In genomic region chr6:170287371-170287876, GRCh38 we compare ENCODE assay signal across 13 cellular contexts. TPM values are rescaled to one million over a fixed set of nuclear protein-coding genes. Genes with fewer than 3 reads are reported as not detected.
DNase-seq lines count a peak whose midpoint lies in the region; ATAC-seq and TF ChIP-seq lines count a peak whose summit lies in the region.
"Had no signal": no experiment of that assay in that cellular context is flagged by ENCODE, and none has a peak within 500 bp of the region (broad histone marks: within the 10 kb centered on the region; RNA-seq: fewer than 3 reads in every experiment).

No MANE protein-coding gene starts in this region.

- TF ChIP-seq EP300 in upper lobe of left lung (IDR thresholded peaks at IDR 0.05): no peak

- H3K36me3 ChIP-seq in upper lobe of left lung: peaks cover 0 to 30% (median 9%) of the 10 kb centered on the region in 4 donors

- peaks cover 34 to 71% (median 56%) of the 10 kb centered on the region in 4 donors for H3K4me1 ChIP-seq in upper lobe of left lung

- DNase-seq in activated T-cell treated with anti-CD3 and anti-CD28 coated beads, Interleukin-2, amount 50 U/mL, for 24 hours: peak; percentile 28
- DNase-seq in activated T-cell treated with anti-CD3 and anti-CD28 coated beads, Interleukin-2, amount 50 U/mL, for 72 hours: no peak
- no peak for DNase-seq in Right ventricle myocardium superior
- peak in 1 of 10 donors; percentile 35 for DNase-seq in naive thymus-derived CD8-positive, alpha-beta T cell
- no peak for DNase-seq in upper lobe of left lung
- no peak for DNase-seq in medulla oblongata (ENCODE audit: extremely low spot score)
- no peak for DNase-seq in G401 (ENCODE audit: low spot score)
- no peak for DNase-seq in ecto neural progenitor cell (ENCODE audit: low spot score)
- DNase-seq: activated T-cell treated with anti-CD3 and anti-CD28 coated beads for 4 hours; amniotic stem cell; effector memory CD8-positive, alpha-beta T cell had no signal

- no peaks in the 10 kb centered on the region for H3K9me3 Mint-ChIP-seq in activated T-cell treated with anti-CD3 and anti-CD28 coated beads, Interleukin-2, amount 50 U/mL, for 24 hours
- H3K9me3 Mint-ChIP-seq in activated T-cell treated with anti-CD3 and anti-CD28 coated beads, Interleukin-2, amount 50 U/mL, for 72 hours: no peaks in the 10 kb centered on the region
- no peaks in the 10 kb centered on the region for H3K9me3 Mint-ChIP-seq in naive thymus-derived CD8-positive, alpha-beta T cell
- H3K9me3 Mint-ChIP-seq: effector memory CD8-positive, alpha-beta T cell; memory B cell had no signal

- ATAC-seq in activated T-cell treated with anti-CD3 and anti-CD28 coated beads, Interleukin-2, amount 50 U/mL, for 72 hours (replicated peaks in 1 of 2): no peak
- ATAC-seq in Right ventricle myocardium superior (ENCODE audit: poor library complexity) (peak; percentile 2), upper lobe of left lung (ENCODE audit: low FRiP score in 2 of 2) (no peak)
- ATAC-seq in naive thymus-derived CD8-positive, alpha-beta T cell: no peak
- ATAC-seq: effector memory CD8-positive, alpha-beta T cell had no signal

- H3K36me3 Mint-ChIP-seq in activated T-cell treated with anti-CD3 and anti-CD28 coated beads, Interleukin-2, amount 50 U/mL, for 24 hours (ENCODE audit: low read depth): no peaks in the 10 kb centered on the region
- H3K36me3 Mint-ChIP-seq in activated T-cell treated with anti-CD3 and anti-CD28 coated beads, Interleukin-2, amount 50 U/mL, for 72 hours (ENCODE audit: insufficient read depth in 2 of 2): peaks cover 5 to 10% of the 10 kb centered on the region in 2 donors
- H3K36me3 Mint-ChIP-seq in naive thymus-derived CD8-positive, alpha-beta T cell: peaks cover 0 to 37% (median 10%) of the 10 kb centered on the region in 3 donors
- H3K36me3 Mint-ChIP-seq: memory B cell had no signal

- H3K4me3 ChIP-seq in upper lobe of left lung: no peak overlapping the region

- in situ Hi-C loops in G401 (cut with HindIII; ENCODE audit: low sequenced_read_pairs): no loop called here

- no peak for TF ChIP-seq POLR2A in upper lobe of left lung (IDR thresholded peaks at IDR 0.05)

- POLR2A ChIA-PET in naive thymus-derived CD8-positive, alpha-beta T cell (lab: Charles Lee): interaction anchor here (1.5 to 6.5 kb wide), 2 partner anchors 15 to 139 kb away, joined by 3 to 61 read pairs; no protein-coding TSS in a partner anchor

- intact Hi-C loops in Right ventricle myocardium superior (cut with DNase I): loop anchor here (5.0 to 10.0 kb wide), 2 partner anchors 153 to 240 kb away; no protein-coding TSS in a partner anchor

- H3K27me3 Mint-ChIP-seq in activated T-cell treated with anti-CD3 and anti-CD28 coated beads, Interleukin-2, amount 50 U/mL, for 24 hours: peaks cover 58% of the 10 kb centered on the region
- peaks cover 29% of the 10 kb centered on the region for H3K27me3 Mint-ChIP-seq in activated T-cell treated with anti-CD3 and anti-CD28 coated beads, Interleukin-2, amount 50 U/mL, for 72 hours (ENCODE audit: low read depth)
- peaks cover 0 to 7% (median 6%) of the 10 kb centered on the region in 5 donors for H3K27me3 Mint-ChIP-seq in naive thymus-derived CD8-positive, alpha-beta T cell

- 49 to 60% methylated on average over 3 to 12 of the region's 12 CpGs for WGBS in upper lobe of left lung, 2 donors

- peak overlapping the region; percentile 41 to 90 (median 72) for H3K27ac ChIP-seq in upper lobe of left lung
- H3K27ac ChIP-seq: SK-N-MC had no signal

- H3K4me3 Mint-ChIP-seq in activated T-cell treated with anti-CD3 and anti-CD28 coated beads, Interleukin-2, amount 50 U/mL, for 24 hours: no peak overlapping the region
- H3K4me3 Mint-ChIP-seq in activated T-cell treated with anti-CD3 and anti-CD28 coated beads, Interleukin-2, amount 50 U/mL, for 72 hours: no peak overlapping the region
- H3K4me3 Mint-ChIP-seq in naive thymus-derived CD8-positive, alpha-beta T cell: peak overlapping the region in 7 of 10 donors; percentile 2 to 87 (median 42)

- H3K4me1 Mint-ChIP-seq in activated T-cell treated with anti-CD3 and anti-CD28 coated beads, Interleukin-2, amount 50 U/mL, for 24 hours (ENCODE audit: low read depth): peaks cover 22% of the 10 kb centered on the region
- peaks cover 21% of the 10 kb centered on the region for H3K4me1 Mint-ChIP-seq in activated T-cell treated with anti-CD3 and anti-CD28 coated beads, Interleukin-2, amount 50 U/mL, for 72 hours (ENCODE audit: low read depth)
- peaks cover 18 to 28% (median 20%) of the 10 kb centered on the region in 4 donors for H3K4me1 Mint-ChIP-seq in naive thymus-derived CD8-positive, alpha-beta T cell

- H3K27me3 ChIP-seq in upper lobe of left lung: peaks cover 0 to 29% (median 22%) of the 10 kb centered on the region in 4 donors

- no peaks in the 10 kb centered on the region for H3K9me3 ChIP-seq in upper lobe of left lung

- no peak for TF ChIP-seq CTCF in upper lobe of left lung (IDR thresholded peaks at IDR 0.05)

- H3K27ac Mint-ChIP-seq in activated T-cell treated with anti-CD3 and anti-CD28 coated beads, Interleukin-2, amount 50 U/mL, for 24 hours: no peak overlapping the region
- no peak overlapping the region for H3K27ac Mint-ChIP-seq in activated T-cell treated with anti-CD3 and anti-CD28 coated beads, Interleukin-2, amount 50 U/mL, for 72 hours
- H3K27ac Mint-ChIP-seq in naive thymus-derived CD8-positive, alpha-beta T cell: no peak overlapping the region
- H3K27ac Mint-ChIP-seq: memory B cell had no signal

RNA-seq across cellular contexts. Expression of gene DLL1, which starts 3.5 kb away (rescaled TPM):
- total RNA-seq in activated T-cell treated with anti-CD3 and anti-CD28 coated beads, Interleukin-2, amount 50 U/mL, for 72 hours: 1 to 10 TPM; 1.7 to 2.3 TPM
- total RNA-seq in Right ventricle myocardium superior: 18.6 TPM
- 10 to 100 TPM; 14.2 to 15.9 TPM for total RNA-seq in naive thymus-derived CD8-positive, alpha-beta T cell
- 1 to 10 TPM in 2 of 3 donors, under 1 TPM in 1; 0.34 to 1.5 (median 1.2) TPM for polyA plus RNA-seq in naive thymus-derived CD8-positive, alpha-beta T cell
- 10 to 100 TPM in 3 of 6 donors, 1 to 10 TPM in 3; 3.8 to 20.1 (median 10.2) TPM for total RNA-seq in upper lobe of left lung
- total RNA-seq in G401 (2014; rRNA removed; shearing (Covaris generic)): 0.18 and 0.51 TPM in 2 replicates

RNA-seq across cellular contexts. Expression of gene FAM120B, which starts 19.1 kb away (rescaled TPM):
- 10 to 100 TPM; 17.2 to 23.2 TPM for total RNA-seq in activated T-cell treated with anti-CD3 and anti-CD28 coated beads, Interleukin-2, amount 50 U/mL, for 72 hours
- total RNA-seq in Right ventricle myocardium superior (16.5 TPM), upper lobe of left lung (10 to 100 TPM; 20.1 to 51.3 (median 28.3) TPM)
- 10 to 100 TPM; 52.0 to 52.4 TPM for total RNA-seq in naive thymus-derived CD8-positive, alpha-beta T cell
- polyA plus RNA-seq in naive thymus-derived CD8-positive, alpha-beta T cell: 10 to 100 TPM; 16.4 to 34.7 (median 29.6) TPM
- 9.4 and 12.5 TPM in 2 replicates for total RNA-seq in G401 (2014; rRNA removed; shearing (Covaris generic))

Comparison
In these comparisons a context has a peak if more than half of its experiments do, and no peak if none do; other contexts are left out.
1. H3K4me3 Mint-ChIP-seq: peak in naive thymus-derived CD8-positive, alpha-beta T cell (7 of 10); none in activated T-cell treated with anti-CD3 and anti-CD28 coated beads, Interleukin-2, amount 50 U/mL, for 24 hours (single experiment) and activated T-cell treated with anti-CD3 and anti-CD28 coated beads, Interleukin-2, amount 50 U/mL, for 72 hours (0 of 2).